In the genomic region with DNA sequence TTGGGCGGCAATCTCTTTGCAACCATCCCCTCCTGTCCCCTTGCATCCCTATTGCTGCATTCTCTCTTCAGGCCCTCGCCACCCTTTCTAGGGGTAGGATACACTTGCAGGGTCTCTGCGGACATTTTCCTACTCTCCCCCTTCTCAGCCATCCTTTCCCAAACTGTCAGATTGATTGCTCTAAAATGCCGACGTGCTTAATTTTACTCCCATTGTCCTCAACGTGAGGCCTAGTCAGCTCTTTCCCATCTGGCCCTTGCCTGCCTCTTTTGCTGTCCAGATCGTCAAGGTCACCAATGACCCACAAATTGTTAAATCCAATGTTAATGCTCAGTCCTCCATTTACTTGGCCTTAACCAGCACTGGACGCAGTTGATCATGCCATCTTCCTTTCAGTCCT, we compare ENCODE assay signal across 3 cellular contexts.
TF ChIP-seq lines count a peak whose summit lies in the region.

No MANE protein-coding gene starts in this region.

TF ChIP-seq in HepG2, 621 proteins besides CTCF, POLR2A, EP300 and RAD21 (continues in another document):
- TF ChIP-seq SSRP1 (CRISPR knock-in tag; IDR thresholded peaks at IDR 0.05) (no peak), ZBTB38 (CRISPR knock-in tag; IDR thresholded peaks at IDR 0.05) (no peak), MAFK (conservative IDR thresholded peaks at IDR 0.05 in 1 of 2, IDR thresholded peaks at IDR 0.05 in 1 of 2; ENCODE audit: low read length in 2 of 2) (peak; percentile 38 to 54; a peak in 3 of 4 replicates), GABPB1 (CRISPR knock-in tag; IDR thresholded peaks at IDR 0.05) (no peak), ZNF678 (CRISPR knock-in tag; IDR thresholded peaks at IDR 0.05) (no peak), SATB2 (CRISPR knock-in tag; IDR thresholded peaks at IDR 0.05) (no peak), NFYB (CRISPR knock-in tag; IDR thresholded peaks at IDR 0.05) (no peak), MAFF (IDR thresholded peaks at IDR 0.05; ENCODE audit: low read depth, low read length) (peak; percentile 56), ZNF839 (CRISPR knock-in tag; IDR thresholded peaks at IDR 0.05; ENCODE audit: borderline replicate concordance) (no peak), ZFX (CRISPR knock-in tag; IDR thresholded peaks at IDR 0.05; ENCODE audit: low read depth) (no peak)
- TF ChIP-seq, protein P1, sequence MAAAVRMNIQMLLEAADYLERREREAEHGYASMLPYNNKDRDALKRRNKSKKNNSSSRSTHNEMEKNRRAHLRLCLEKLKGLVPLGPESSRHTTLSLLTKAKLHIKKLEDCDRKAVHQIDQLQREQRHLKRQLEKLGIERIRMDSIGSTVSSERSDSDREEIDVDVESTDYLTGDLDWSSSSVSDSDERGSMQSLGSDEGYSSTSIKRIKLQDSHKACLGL (CRISPR knock-in tag; IDR thresholded peaks at IDR 0.05): no peak
- TF ChIP-seq, protein P2, sequence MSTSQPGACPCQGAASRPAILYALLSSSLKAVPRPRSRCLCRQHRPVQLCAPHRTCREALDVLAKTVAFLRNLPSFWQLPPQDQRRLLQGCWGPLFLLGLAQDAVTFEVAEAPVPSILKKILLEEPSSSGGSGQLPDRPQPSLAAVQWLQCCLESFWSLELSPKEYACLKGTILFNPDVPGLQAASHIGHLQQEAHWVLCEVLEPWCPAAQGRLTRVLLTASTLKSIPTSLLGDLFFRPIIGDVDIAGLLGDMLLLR (CRISPR knock-in tag; IDR thresholded peaks at IDR 0.05): no peak
- TF ChIP-seq, protein P3, sequence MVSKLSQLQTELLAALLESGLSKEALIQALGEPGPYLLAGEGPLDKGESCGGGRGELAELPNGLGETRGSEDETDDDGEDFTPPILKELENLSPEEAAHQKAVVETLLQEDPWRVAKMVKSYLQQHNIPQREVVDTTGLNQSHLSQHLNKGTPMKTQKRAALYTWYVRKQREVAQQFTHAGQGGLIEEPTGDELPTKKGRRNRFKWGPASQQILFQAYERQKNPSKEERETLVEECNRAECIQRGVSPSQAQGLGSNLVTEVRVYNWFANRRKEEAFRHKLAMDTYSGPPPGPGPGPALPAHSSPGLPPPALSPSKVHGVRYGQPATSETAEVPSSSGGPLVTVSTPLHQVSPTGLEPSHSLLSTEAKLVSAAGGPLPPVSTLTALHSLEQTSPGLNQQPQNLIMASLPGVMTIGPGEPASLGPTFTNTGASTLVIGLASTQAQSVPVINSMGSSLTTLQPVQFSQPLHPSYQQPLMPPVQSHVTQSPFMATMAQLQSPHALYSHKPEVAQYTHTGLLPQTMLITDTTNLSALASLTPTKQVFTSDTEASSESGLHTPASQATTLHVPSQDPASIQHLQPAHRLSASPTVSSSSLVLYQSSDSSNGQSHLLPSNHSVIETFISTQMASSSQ (IDR thresholded peaks at IDR 0.05; ENCODE audit: low read depth): no peak
- TF ChIP-seq, protein P3 (CRISPR knock-in tag; IDR thresholded peaks at IDR 0.05; ENCODE audit: borderline replicate concordance): no peak

TF ChIP-seq in HCT116, 20 proteins besides CTCF, POLR2A, EP300 and RAD21:
- no peak for TF ChIP-seq SRF (IDR thresholded peaks at IDR 0.05; ENCODE audit: low read depth)
- TF ChIP-seq, protein P4, sequence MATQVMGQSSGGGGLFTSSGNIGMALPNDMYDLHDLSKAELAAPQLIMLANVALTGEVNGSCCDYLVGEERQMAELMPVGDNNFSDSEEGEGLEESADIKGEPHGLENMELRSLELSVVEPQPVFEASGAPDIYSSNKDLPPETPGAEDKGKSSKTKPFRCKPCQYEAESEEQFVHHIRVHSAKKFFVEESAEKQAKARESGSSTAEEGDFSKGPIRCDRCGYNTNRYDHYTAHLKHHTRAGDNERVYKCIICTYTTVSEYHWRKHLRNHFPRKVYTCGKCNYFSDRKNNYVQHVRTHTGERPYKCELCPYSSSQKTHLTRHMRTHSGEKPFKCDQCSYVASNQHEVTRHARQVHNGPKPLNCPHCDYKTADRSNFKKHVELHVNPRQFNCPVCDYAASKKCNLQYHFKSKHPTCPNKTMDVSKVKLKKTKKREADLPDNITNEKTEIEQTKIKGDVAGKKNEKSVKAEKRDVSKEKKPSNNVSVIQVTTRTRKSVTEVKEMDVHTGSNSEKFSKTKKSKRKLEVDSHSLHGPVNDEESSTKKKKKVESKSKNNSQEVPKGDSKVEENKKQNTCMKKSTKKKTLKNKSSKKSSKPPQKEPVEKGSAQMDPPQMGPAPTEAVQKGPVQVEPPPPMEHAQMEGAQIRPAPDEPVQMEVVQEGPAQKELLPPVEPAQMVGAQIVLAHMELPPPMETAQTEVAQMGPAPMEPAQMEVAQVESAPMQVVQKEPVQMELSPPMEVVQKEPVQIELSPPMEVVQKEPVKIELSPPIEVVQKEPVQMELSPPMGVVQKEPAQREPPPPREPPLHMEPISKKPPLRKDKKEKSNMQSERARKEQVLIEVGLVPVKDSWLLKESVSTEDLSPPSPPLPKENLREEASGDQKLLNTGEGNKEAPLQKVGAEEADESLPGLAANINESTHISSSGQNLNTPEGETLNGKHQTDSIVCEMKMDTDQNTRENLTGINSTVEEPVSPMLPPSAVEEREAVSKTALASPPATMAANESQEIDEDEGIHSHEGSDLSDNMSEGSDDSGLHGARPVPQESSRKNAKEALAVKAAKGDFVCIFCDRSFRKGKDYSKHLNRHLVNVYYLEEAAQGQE (IDR thresholded peaks at IDR 0.05; ENCODE audit: low read depth): no peak
- TF ChIP-seq CEBPB (IDR thresholded peaks at IDR 0.05; ENCODE audit: low read depth): no peak
- TF ChIP-seq EZH2phosphoT487 (IDR thresholded peaks at IDR 0.05; ENCODE audit: borderline replicate concordance): no peak
- TF ChIP-seq SP1 (IDR thresholded peaks at IDR 0.05; ENCODE audit: low read depth): no peak
- TF ChIP-seq EGR1 (IDR thresholded peaks at IDR 0.05; ENCODE audit: low read depth): no peak
- no peak for TF ChIP-seq ELF1 (IDR thresholded peaks at IDR 0.05; ENCODE audit: borderline replicate concordance, low read depth)
- no peak for TF ChIP-seq FOSL1 (IDR thresholded peaks at IDR 0.05; ENCODE audit: low read depth)

TF ChIP-seq in H1, 55 proteins besides CTCF, POLR2A, EP300 and RAD21:
- TF ChIP-seq EZH2 (IDR thresholded peaks at IDR 0.05; ENCODE audit: low read depth, low read length, severe bottlenecking): peak; percentile 48
- no peak for TF ChIP-seq KDM1A (IDR thresholded peaks at IDR 0.05; ENCODE audit: borderline replicate concordance, low read length)
- TF ChIP-seq SUZ12 (IDR thresholded peaks at IDR 0.05; ENCODE audit: low read length): no peak
- TF ChIP-seq, protein P5, sequence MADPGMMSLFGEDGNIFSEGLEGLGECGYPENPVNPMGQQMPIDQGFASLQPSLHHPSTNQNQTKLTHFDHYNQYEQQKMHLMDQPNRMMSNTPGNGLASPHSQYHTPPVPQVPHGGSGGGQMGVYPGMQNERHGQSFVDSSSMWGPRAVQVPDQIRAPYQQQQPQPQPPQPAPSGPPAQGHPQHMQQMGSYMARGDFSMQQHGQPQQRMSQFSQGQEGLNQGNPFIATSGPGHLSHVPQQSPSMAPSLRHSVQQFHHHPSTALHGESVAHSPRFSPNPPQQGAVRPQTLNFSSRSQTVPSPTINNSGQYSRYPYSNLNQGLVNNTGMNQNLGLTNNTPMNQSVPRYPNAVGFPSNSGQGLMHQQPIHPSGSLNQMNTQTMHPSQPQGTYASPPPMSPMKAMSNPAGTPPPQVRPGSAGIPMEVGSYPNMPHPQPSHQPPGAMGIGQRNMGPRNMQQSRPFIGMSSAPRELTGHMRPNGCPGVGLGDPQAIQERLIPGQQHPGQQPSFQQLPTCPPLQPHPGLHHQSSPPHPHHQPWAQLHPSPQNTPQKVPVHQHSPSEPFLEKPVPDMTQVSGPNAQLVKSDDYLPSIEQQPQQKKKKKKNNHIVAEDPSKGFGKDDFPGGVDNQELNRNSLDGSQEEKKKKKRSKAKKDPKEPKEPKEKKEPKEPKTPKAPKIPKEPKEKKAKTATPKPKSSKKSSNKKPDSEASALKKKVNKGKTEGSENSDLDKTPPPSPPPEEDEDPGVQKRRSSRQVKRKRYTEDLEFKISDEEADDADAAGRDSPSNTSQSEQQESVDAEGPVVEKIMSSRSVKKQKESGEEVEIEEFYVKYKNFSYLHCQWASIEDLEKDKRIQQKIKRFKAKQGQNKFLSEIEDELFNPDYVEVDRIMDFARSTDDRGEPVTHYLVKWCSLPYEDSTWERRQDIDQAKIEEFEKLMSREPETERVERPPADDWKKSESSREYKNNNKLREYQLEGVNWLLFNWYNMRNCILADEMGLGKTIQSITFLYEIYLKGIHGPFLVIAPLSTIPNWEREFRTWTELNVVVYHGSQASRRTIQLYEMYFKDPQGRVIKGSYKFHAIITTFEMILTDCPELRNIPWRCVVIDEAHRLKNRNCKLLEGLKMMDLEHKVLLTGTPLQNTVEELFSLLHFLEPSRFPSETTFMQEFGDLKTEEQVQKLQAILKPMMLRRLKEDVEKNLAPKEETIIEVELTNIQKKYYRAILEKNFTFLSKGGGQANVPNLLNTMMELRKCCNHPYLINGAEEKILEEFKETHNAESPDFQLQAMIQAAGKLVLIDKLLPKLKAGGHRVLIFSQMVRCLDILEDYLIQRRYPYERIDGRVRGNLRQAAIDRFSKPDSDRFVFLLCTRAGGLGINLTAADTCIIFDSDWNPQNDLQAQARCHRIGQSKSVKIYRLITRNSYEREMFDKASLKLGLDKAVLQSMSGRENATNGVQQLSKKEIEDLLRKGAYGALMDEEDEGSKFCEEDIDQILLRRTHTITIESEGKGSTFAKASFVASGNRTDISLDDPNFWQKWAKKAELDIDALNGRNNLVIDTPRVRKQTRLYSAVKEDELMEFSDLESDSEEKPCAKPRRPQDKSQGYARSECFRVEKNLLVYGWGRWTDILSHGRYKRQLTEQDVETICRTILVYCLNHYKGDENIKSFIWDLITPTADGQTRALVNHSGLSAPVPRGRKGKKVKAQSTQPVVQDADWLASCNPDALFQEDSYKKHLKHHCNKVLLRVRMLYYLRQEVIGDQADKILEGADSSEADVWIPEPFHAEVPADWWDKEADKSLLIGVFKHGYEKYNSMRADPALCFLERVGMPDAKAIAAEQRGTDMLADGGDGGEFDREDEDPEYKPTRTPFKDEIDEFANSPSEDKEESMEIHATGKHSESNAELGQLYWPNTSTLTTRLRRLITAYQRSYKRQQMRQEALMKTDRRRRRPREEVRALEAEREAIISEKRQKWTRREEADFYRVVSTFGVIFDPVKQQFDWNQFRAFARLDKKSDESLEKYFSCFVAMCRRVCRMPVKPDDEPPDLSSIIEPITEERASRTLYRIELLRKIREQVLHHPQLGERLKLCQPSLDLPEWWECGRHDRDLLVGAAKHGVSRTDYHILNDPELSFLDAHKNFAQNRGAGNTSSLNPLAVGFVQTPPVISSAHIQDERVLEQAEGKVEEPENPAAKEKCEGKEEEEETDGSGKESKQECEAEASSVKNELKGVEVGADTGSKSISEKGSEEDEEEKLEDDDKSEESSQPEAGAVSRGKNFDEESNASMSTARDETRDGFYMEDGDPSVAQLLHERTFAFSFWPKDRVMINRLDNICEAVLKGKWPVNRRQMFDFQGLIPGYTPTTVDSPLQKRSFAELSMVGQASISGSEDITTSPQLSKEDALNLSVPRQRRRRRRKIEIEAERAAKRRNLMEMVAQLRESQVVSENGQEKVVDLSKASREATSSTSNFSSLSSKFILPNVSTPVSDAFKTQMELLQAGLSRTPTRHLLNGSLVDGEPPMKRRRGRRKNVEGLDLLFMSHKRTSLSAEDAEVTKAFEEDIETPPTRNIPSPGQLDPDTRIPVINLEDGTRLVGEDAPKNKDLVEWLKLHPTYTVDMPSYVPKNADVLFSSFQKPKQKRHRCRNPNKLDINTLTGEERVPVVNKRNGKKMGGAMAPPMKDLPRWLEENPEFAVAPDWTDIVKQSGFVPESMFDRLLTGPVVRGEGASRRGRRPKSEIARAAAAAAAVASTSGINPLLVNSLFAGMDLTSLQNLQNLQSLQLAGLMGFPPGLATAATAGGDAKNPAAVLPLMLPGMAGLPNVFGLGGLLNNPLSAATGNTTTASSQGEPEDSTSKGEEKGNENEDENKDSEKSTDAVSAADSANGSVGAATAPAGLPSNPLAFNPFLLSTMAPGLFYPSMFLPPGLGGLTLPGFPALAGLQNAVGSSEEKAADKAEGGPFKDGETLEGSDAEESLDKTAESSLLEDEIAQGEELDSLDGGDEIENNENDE (IDR thresholded peaks at IDR 0.05; ENCODE audit: insufficient replicate concordance, low read length): no peak
